8 cellular contexts compared by ENCODE assay signal in the genomic region with DNA sequence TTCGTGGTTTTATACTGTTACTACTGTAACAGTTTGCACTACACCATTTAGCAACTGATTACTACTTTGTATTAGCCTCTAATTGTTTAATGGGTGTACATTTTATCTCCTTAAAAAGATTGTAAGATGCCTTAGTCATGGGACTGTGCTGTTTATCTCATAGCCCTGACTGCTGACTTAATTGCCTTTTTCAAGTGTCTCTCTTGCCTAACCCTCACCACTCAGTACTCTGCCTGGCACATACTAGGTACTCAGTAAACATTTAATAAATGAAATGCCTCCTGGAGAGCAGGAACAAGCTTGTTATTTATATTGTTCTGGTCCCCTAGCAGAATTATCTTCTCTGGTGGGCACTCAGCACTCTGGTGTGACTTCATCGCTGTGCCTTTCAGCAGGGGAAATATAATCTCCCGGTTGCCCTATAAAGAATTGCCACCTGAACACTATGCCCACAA. TPM values are rescaled to one million over a fixed set of nuclear protein-coding genes. Genes with fewer than 3 reads are reported as not detected.
DNase-seq lines count a peak whose midpoint lies in the region; ATAC-seq, FAIRE-seq and TF ChIP-seq lines count a peak whose summit lies in the region.

No MANE protein-coding gene starts in this region.

- H3K4me1 ChIP-seq in SK-N-SH (ENCODE audit: control insufficient read depth in 1 of 2, insufficient read depth in 2 of 2, low read depth in 1 of 2, low read length in 1 of 2) (peaks cover 13 to 20% of the 10 kb centered on the region in 2 experiments; a peak in 3 of 4 replicates), Panc1 (ENCODE audit: control insufficient read depth, insufficient read depth, low read length) (peaks cover 18% of the 10 kb centered on the region), small intestine (ENCODE audit: control insufficient read depth in 2 of 2, insufficient read depth in 1 of 2, low read depth in 1 of 2, low read length in 1 of 2) (peaks cover 8 to 14% of the 10 kb centered on the region in 2 donors)

- intact Hi-C loops in Panc1 (cut with micrococcal nuclease; ENCODE audit: unreplicated experiment): no loop called here

- POLR2A ChIA-PET in SK-N-SH (lab: Yijun Ruan, JAX) (no interaction called here), Panc1 (lab: Charles Lee) (no interaction called here), GM10248 (lab: Yijun Ruan, JAX) (no interaction called here)

- peaks cover 20% of the 10 kb centered on the region for H3F3A ChIP-seq in SK-N-SH (replicated peaks; ENCODE audit: insufficient read depth)

- H3K4me2 ChIP-seq in SK-N-SH: peak overlapping the region; percentile 100

- H3K9me3 ChIP-seq in SK-N-SH: no peaks in the 10 kb centered on the region
- H3K9me3 ChIP-seq in Panc1 (ENCODE audit: control insufficient read depth, insufficient read depth, low read depth, low read length): no peaks in the 10 kb centered on the region
- H3K9me3 ChIP-seq in small intestine (ENCODE audit: control insufficient read depth, low read depth): no peaks in the 10 kb centered on the region

- BruUV-seq in Panc1 (replicated peaks; lab: Mats Ljungman, UMichigan): no TSS peak

- DNase-seq in SK-N-SH: no peak
- no peak for DNase-seq in Panc1 (ENCODE audit: low read depth, low spot score)
- DNase-seq in epithelial cell of proximal tubule (ENCODE audit: low read depth): no peak
- peak; percentile 71 for DNase-seq in small intestine
- no peak for DNase-seq in activated CD8-positive, alpha-beta memory T cell treated with anti-CD3 and anti-CD28 coated beads, Interleukin-2, amount 50 U/mL, for 4 hours
- no peak for DNase-seq in NK-92 (lab: John Stamatoyannopoulos, UW; ENCODE audit: unreplicated experiment)
- no peak for DNase-seq in GM10248 (ENCODE audit: extremely low spot score)

- no peaks in the 10 kb centered on the region for H3K36me3 ChIP-seq in SK-N-SH (replicated peaks in 1 of 2; ENCODE audit: control insufficient read depth in 1 of 2, insufficient read depth in 2 of 2, low read length in 1 of 2)
- H3K36me3 ChIP-seq in Panc1 (ENCODE audit: control insufficient read depth, insufficient read depth, low read length): peaks cover 4% of the 10 kb centered on the region; the same call in 1 of the 2 replicates
- H3K36me3 ChIP-seq in small intestine (ENCODE audit: control insufficient read depth in 2 of 2, insufficient read depth in 2 of 2, low read length in 2 of 2): no peaks in the 10 kb centered on the region

- no peaks in the 10 kb centered on the region for H3K9me2 ChIP-seq in SK-N-SH

- CTCF ChIA-PET in SK-N-SH (lab: Yijun Ruan, JAX) (interaction anchor here (0.6 to 1.1 kb wide), 3 partner anchors 10 to 25 kb away, joined by 3 to 4 read pairs (median 4); no protein-coding TSS in a partner anchor), Panc1 (lab: Charles Lee) (no interaction called here), GM10248 (lab: Yijun Ruan, JAX) (interaction anchor here (3.4 kb wide), 1 partner anchor 141 kb away, joined by 12 read pairs; no protein-coding TSS in a partner anchor)

- H3K79me2 ChIP-seq in SK-N-SH (ENCODE audit: insufficient read depth): peaks cover 18% of the 10 kb centered on the region

- TF ChIP-seq CTCF in SK-N-SH (IDR thresholded peaks at IDR 0.05) (no peak), Panc1 (IDR thresholded peaks at IDR 0.05) (no peak), epithelial cell of proximal tubule (conservative IDR thresholded peaks at IDR 0.05; ENCODE audit: low read depth, low read length) (no peak), GM10248 (IDR thresholded peaks at IDR 0.05; ENCODE audit: control extremely low read depth, extremely low read depth, low read depth, missing control alignments) (no peak)

- no peak for TF ChIP-seq EP300 in SK-N-SH (IDR thresholded peaks at IDR 0.05; ENCODE audit: borderline replicate concordance in 1 of 2, low read depth in 1 of 2, low read length in 1 of 2)

- no peak for TF ChIP-seq RAD21 in SK-N-SH (IDR thresholded peaks at IDR 0.05; ENCODE audit: low read length)

- H3K9ac ChIP-seq in SK-N-SH: 0 out of 2 replicates have a peak overlapping the region, but pooled peaks have one; percentile 67

- FAIRE-seq in small intestine (lab: Jason Lieb, UNC): peak; percentile 19

- H2AFZ ChIP-seq in SK-N-SH (ENCODE audit: low read depth): 0 out of 2 replicates have a peak overlapping the region, but pooled peaks have one; percentile 89

- in situ Hi-C loops in Panc1 (cut with HindIII; ENCODE audit: low pct_unique_long_range_greater_than_20kb, low sequenced_read_pairs): no loop called here

- ATAC-seq in SK-N-SH treated with all-trans-retinoic acid at 6 μM for 48 hours: no peak
- ATAC-seq in Panc1: no peak

- H3K27ac ChIP-seq in SK-N-SH (ENCODE audit: low read depth in 2 of 2, low read length in 1 of 2) (no peak overlapping the region; a peak in 1 of 4 replicates), Panc1 (ENCODE audit: low read length) (peak overlapping the region; percentile 89), small intestine (ENCODE audit: low read depth in 1 of 2, low read length in 1 of 2) (peak overlapping the region; percentile 45 to 60)

- H3K4me3 ChIP-seq in SK-N-SH (ENCODE audit: low read depth in 2 of 2, low read length in 1 of 2): peak overlapping the region; percentile 70 to 87
- peak overlapping the region; percentile 76 to 90 for H3K4me3 ChIP-seq in Panc1 (ENCODE audit: low read depth in 2 of 2, low read length in 2 of 2)
- peak overlapping the region; percentile 88 for H3K4me3 ChIP-seq in epithelial cell of proximal tubule (ENCODE audit: low read depth, low read length)
- H3K4me3 ChIP-seq in small intestine (ENCODE audit: low read depth in 1 of 2, low read length in 2 of 2): peak overlapping the region in 1 of 2 donors; percentile 59

- H4K20me1 ChIP-seq in SK-N-SH (ENCODE audit: insufficient read depth): peaks cover 5% of the 10 kb centered on the region; the same call in 1 of the 2 replicates

- H3K27me3 ChIP-seq in SK-N-SH (ENCODE audit: insufficient read depth): no peaks in the 10 kb centered on the region
- no peaks in the 10 kb centered on the region; the same call in 1 of the 2 replicates for H3K27me3 ChIP-seq in Panc1 (ENCODE audit: control insufficient read depth, insufficient read depth, low read length)
- H3K27me3 ChIP-seq in small intestine (ENCODE audit: control insufficient read depth in 2 of 2, insufficient read depth in 2 of 2, low read length in 2 of 2): no peaks in the 10 kb centered on the region

- WGBS in SK-N-SH (ENCODE audit: low lambda C conversion rate): 66% methylated on average over 3 of the region's 3 CpGs
- 26 to 50% (median 41%) methylated on average over 3 of the region's 3 CpGs for WGBS in small intestine, 3 donors

TF ChIP-seq in SK-N-SH, 30 proteins besides CTCF, POLR2A, EP300 and RAD21:
- no peak for TF ChIP-seq RXRA (IDR thresholded peaks at IDR 0.05; ENCODE audit: borderline replicate concordance, low read depth)

TF ChIP-seq in SK-N-SH treated with all-trans-retinoic acid at 6 μM for 48 hours, 23 proteins besides CTCF, POLR2A, EP300 and RAD21 (continues in another document):
- TF ChIP-seq ZFP30 (CRISPR knock-in tag; IDR thresholded peaks at IDR 0.05) (no peak), SNAI2 (CRISPR knock-in tag; IDR thresholded peaks at IDR 0.05) (no peak), ISL1 (CRISPR knock-in tag; IDR thresholded peaks at IDR 0.05) (no peak), TCF4 (CRISPR knock-in tag; IDR thresholded peaks at IDR 0.05; ENCODE audit: borderline replicate concordance) (no peak), TOX (CRISPR knock-in tag; IDR thresholded peaks at IDR 0.05; ENCODE audit: borderline replicate concordance) (no peak), ARNTL (CRISPR knock-in tag; IDR thresholded peaks at IDR 0.05; ENCODE audit: borderline replicate concordance, low read depth) (no peak), ESRRG (CRISPR knock-in tag; IDR thresholded peaks at IDR 0.05) (no peak), ZNF70 (CRISPR knock-in tag; IDR thresholded peaks at IDR 0.05) (no peak), ZFP3 (CRISPR knock-in tag; IDR thresholded peaks at IDR 0.05) (no peak), BACH2 (CRISPR knock-in tag; IDR thresholded peaks at IDR 0.05; ENCODE audit: borderline replicate concordance) (no peak), CREB5 (CRISPR knock-in tag; IDR thresholded peaks at IDR 0.05; ENCODE audit: low read depth) (no peak), CSDC2 (CRISPR knock-in tag; IDR thresholded peaks at IDR 0.05) (no peak), OSR1 (CRISPR knock-in tag; IDR thresholded peaks at IDR 0.05) (no peak)
- TF ChIP-seq, protein P1, sequence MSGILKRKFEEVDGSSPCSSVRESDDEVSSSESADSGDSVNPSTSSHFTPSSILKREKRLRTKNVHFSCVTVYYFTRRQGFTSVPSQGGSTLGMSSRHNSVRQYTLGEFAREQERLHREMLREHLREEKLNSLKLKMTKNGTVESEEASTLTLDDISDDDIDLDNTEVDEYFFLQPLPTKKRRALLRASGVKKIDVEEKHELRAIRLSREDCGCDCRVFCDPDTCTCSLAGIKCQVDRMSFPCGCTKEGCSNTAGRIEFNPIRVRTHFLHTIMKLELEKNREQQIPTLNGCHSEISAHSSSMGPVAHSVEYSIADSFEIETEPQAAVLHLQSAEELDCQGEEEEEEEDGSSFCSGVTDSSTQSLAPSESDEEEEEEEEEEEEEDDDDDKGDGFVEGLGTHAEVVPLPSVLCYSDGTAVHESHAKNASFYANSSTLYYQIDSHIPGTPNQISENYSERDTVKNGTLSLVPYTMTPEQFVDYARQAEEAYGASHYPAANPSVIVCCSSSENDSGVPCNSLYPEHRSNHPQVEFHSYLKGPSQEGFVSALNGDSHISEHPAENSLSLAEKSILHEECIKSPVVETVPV (CRISPR knock-in tag; IDR thresholded peaks at IDR 0.05): no peak

RNA-seq across cellular contexts. Expression of gene STIM2, which starts 1.7 kb away (rescaled TPM):
- polyA plus RNA-seq in SK-N-SH (2012; rRNA removed) (14.7 and 18.9 TPM in 2 replicates), small intestine (10 to 100 TPM in 2 of 3 donors, 1 to 10 TPM in 1; 7.6 to 17.4 (median 14.1) TPM)
- 7.5 and 8.2 TPM in 2 replicates for polyA plus RNA-seq in SK-N-SH (2012; cell fraction: cytosol; rRNA removed)
- polyA plus RNA-seq in SK-N-SH (2012; cell fraction: nucleus; rRNA removed): 26.0 and 48.9 TPM in 2 replicates
- total RNA-seq in Panc1 (2021; ENCODE audit: unreplicated experiment) (23.9 TPM), epithelial cell of proximal tubule (7.0 and 15.8 TPM in 2 replicates)
- polyA plus RNA-seq in Panc1 (2012; ENCODE audit: insufficient read length): 18.4 TPM

Comparison
In these comparisons a context has a peak if more than half of its experiments do, and no peak if none do; other contexts are left out.
1. H3K27ac ChIP-seq: peak in Panc1 (single experiment) and small intestine (2 of 2); none in SK-N-SH (0 of 2).